11 cellular contexts compared by ENCODE assay signal in genomic region chr17:42553161-42553818, GRCh38. TPM values are rescaled to one million over a fixed set of nuclear protein-coding genes. Genes with fewer than 3 reads are reported as not detected.
A peak's percentile ranks its signal among the peaks of the same experiment; 100 is the strongest.
DNase-seq lines count a peak whose midpoint lies in the region; ATAC-seq, FAIRE-seq and TF ChIP-seq lines count a peak whose summit lies in the region.
"Had no signal": no experiment of that assay in that cellular context is flagged by ENCODE, and none has a peak within 500 bp of the region (broad histone marks: within the 10 kb centered on the region; RNA-seq: fewer than 3 reads in every experiment).

No MANE protein-coding gene starts in this region.

- H3K27ac ChIP-seq in cardiac muscle cell (no peak overlapping the region), ascending aorta (peak overlapping the region; percentile 82 to 91), lower lobe of right lung (peak overlapping the region; percentile 96)

- H3K9me3 ChIP-seq in cardiac muscle cell (ENCODE audit: low read depth): no peaks in the 10 kb centered on the region
- no peaks in the 10 kb centered on the region for H3K9me3 ChIP-seq in ascending aorta
- no peaks in the 10 kb centered on the region for H3K9me3 ChIP-seq in lower lobe of right lung
- H3K9me3 ChIP-seq: thyroid gland had no signal

- TF ChIP-seq CTCF in cardiac muscle cell (IDR thresholded peaks at IDR 0.05; ENCODE audit: low read depth, low read length): peak; percentile 36
- TF ChIP-seq CTCF in ascending aorta (IDR thresholded peaks at IDR 0.05): no peak
- no peak for TF ChIP-seq CTCF in lower lobe of right lung (IDR thresholded peaks at IDR 0.05)
- TF ChIP-seq CTCF in GM10248 (IDR thresholded peaks at IDR 0.05; ENCODE audit: control extremely low read depth, extremely low read depth, low read depth, missing control alignments): no peak

- H3K4me1 ChIP-seq in cardiac muscle cell (ENCODE audit: low read depth) (peaks cover 5% of the 10 kb centered on the region), ascending aorta (peaks cover 0 to 19% of the 10 kb centered on the region in 2 donors), lower lobe of right lung (peaks cover 23% of the 10 kb centered on the region)

- DNase-seq in cardiac muscle cell (ENCODE audit: low read depth in 1 of 2, low spot score in 1 of 2) (peak in 1 of 2 donors; percentile 62), cardiac septum (ENCODE audit: low spot score) (no peak), ascending aorta (ENCODE audit: low spot score in 2 of 2) (no peak), lower lobe of right lung (no peak), urothelium cell line (ENCODE audit: low spot score) (peak; percentile 27), GM10248 (ENCODE audit: extremely low spot score) (no peak), DMS 273 (lab: John Stamatoyannopoulos, UW; ENCODE audit: unreplicated experiment) (no peak)
- DNase-seq: GF-D8, NCI-H526 treated with DMSO at 0.1 percent for 48 hours, thyroid gland had no signal

- intact Hi-C loops in cardiac septum (cut with DNase I): no loop called here
- intact Hi-C loops in ascending aorta (cut with DNase I): no loop called here
- intact Hi-C loops in lower lobe of right lung (cut with DNase I): no loop called here

- ATAC-seq in lower lobe of right lung (no peak), HG03097 (IDR thresholded peaks at IDR 0.05; ENCODE audit: low FRiP score, unreplicated experiment) (no peak)

- CTCF ChIA-PET in GM10248 (lab: Yijun Ruan, JAX): interaction anchor here (2.2 kb wide), 1 partner anchor 25 kb away, joined by 9 read pairs; the partner anchor contains the start of gene PSMC3IP

- FAIRE-seq in urothelium cell line (lab: Jason Lieb, UNC): no peak

- POLR2A ChIA-PET in GM10248 (lab: Yijun Ruan, JAX): interaction anchor here (0.6 kb wide), 1 partner anchor 40 kb away, joined by 6 read pairs; no protein-coding TSS in a partner anchor

- H3K36me3 ChIP-seq in cardiac muscle cell (no peaks in the 10 kb centered on the region), ascending aorta (peaks cover 0 to 4% of the 10 kb centered on the region in 2 donors), lower lobe of right lung (peaks cover 5% of the 10 kb centered on the region)
- H3K36me3 ChIP-seq: thyroid gland had no signal

- H3K27me3 ChIP-seq in cardiac muscle cell (no peaks in the 10 kb centered on the region), ascending aorta (no peaks in the 10 kb centered on the region), lower lobe of right lung (ENCODE audit: low read depth) (no peaks in the 10 kb centered on the region)
- H3K27me3 ChIP-seq: thyroid gland had no signal

- H3K4me3 ChIP-seq in cardiac muscle cell (no peak overlapping the region), ascending aorta (peak overlapping the region in 1 of 2 donors; percentile 83), lower lobe of right lung (peak overlapping the region; percentile 89)

RNA-seq across cellular contexts. Expression of gene HSD17B1, which starts 0.6 kb away (rescaled TPM):
- total RNA-seq in cardiac muscle cell: 4.3 and 6.0 TPM in 2 replicates
- polyA plus RNA-seq in cardiac muscle cell: 2.8 and 3.0 TPM in 2 replicates
- total RNA-seq in cardiac septum: 0.83 TPM
- not detected for total RNA-seq in ascending aorta
- 2.2 TPM for total RNA-seq in lower lobe of right lung

RNA-seq across cellular contexts. Expression of gene COASY, which starts 8.7 kb away (rescaled TPM):
- total RNA-seq in cardiac muscle cell (32.5 and 43.5 TPM in 2 replicates), cardiac septum (33.4 TPM), ascending aorta (10.9 TPM), lower lobe of right lung (65.8 TPM)
- 74.7 and 97.4 TPM in 2 replicates for polyA plus RNA-seq in cardiac muscle cell

RNA-seq across cellular contexts. Expression of gene MLX, which starts 13.6 kb away (rescaled TPM):
- 22.4 and 28.1 TPM in 2 replicates for total RNA-seq in cardiac muscle cell
- 37.1 and 47.3 TPM in 2 replicates for polyA plus RNA-seq in cardiac muscle cell
- total RNA-seq in cardiac septum: 43.1 TPM
- 15.8 TPM for total RNA-seq in ascending aorta
- 70.5 TPM for total RNA-seq in lower lobe of right lung

RNA-seq across cellular contexts. Expression of gene NAGLU, which starts 17.2 kb away (rescaled TPM):
- total RNA-seq in cardiac muscle cell (49.0 and 56.9 TPM in 2 replicates), cardiac septum (12.1 TPM), ascending aorta (94.7 TPM), lower lobe of right lung (39.1 TPM)
- polyA plus RNA-seq in cardiac muscle cell: 37.1 and 56.9 TPM in 2 replicates

RNA-seq across cellular contexts. Expression of gene PSMC3IP, which starts 24.2 kb away (rescaled TPM):
- total RNA-seq in cardiac muscle cell (6.2 and 6.6 TPM in 2 replicates), cardiac septum (1.8 TPM), ascending aorta (2.9 TPM), lower lobe of right lung (4.8 TPM)
- 9.1 and 14.0 TPM in 2 replicates for polyA plus RNA-seq in cardiac muscle cell
